Comparison of ENCODE assay signal across 8 cellular contexts in the genomic region with DNA sequence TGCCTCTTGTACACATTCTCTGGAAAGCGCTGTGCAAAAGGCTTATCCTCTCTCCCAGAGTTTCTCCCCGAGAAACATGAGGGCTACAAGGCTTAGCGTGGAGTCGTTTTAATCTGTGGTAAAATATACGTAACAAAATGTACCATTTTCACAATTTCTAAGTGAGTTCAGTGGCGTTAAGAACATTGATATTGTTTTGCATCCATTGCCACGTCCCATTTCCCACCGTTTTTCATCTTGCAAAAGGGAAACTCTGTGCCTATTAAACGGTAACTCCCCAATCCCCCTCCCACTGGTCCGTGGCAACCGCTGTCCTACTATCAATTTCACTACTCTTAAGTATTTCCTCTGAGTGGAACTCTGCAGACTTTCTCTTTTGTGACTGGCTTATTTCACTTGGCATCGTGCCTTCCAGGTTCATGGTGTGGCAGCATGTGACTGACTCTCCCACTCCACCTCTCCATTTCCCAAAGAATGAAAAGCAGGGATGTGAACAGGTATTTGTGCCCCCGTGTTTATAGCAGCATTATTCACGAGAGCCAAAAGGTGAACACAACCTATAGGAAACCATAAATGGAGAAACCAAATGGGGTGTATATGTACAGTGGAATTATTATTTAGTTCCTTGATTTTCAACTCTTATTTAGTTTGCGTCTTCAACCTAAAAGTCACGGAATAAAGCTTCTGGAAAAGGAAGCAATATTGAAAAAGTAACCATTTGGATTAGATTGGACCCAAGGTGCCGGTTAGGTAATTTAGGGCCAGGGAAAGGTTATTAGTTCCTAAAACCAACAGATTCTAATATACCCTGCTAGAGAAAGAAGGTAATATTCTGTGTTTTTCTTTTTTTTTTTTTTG. TPM values are rescaled to one million over a fixed set of nuclear protein-coding genes. Genes with fewer than 3 reads are reported as not detected.
DNase-seq lines count a peak whose midpoint lies in the region; ATAC-seq and TF ChIP-seq lines count a peak whose summit lies in the region.

No MANE protein-coding gene starts in this region.

- H4K20me1 ChIP-seq in Loucy (ENCODE audit: insufficient read depth, low read length, poor library complexity, severe bottlenecking) = peaks cover 27% of the 10 kb centered on the region

- POLR2A ChIA-PET in MCF 10A (lab: Yijun Ruan, JAX) = interaction anchor here (0.6 to 11.5 kb wide), 16 partner anchors 10 to 686 kb away, joined by 3 to 163 read pairs (median 4); a partner anchor contains a TSS

- peak overlapping the region; percentile 88 for H3K4me3 ChIP-seq in Loucy (ENCODE audit: low read length, poor library complexity, severe bottlenecking)
- peak overlapping the region; percentile 77 for H3K4me3 ChIP-seq in SJSA1

- H3K4me3 Mint-ChIP-seq in MCF 10A (ENCODE audit: unreplicated experiment) = peak overlapping the region; percentile 88

- DNase-seq in SJSA1 (ENCODE audit: low read depth in 1 of 2, low spot score in 2 of 2) (peak in 1 of 2 experiments; percentile 59), MCF 10A (ENCODE audit: unreplicated experiment) (peak; percentile 67), left kidney (ENCODE audit: low read depth, low spot score) (peak; percentile 77), omental fat pad (ENCODE audit: low spot score) (no peak)
- peak; percentile 36 for DNase-seq in stimulated activated CD4-positive, alpha-beta T cell treated with anti-CD3 and anti-CD28 coated beads, Interleukin-4, amount 100 ng/mL, for 1 hour

- H3K9me2 ChIP-seq in Loucy (replicated peaks; ENCODE audit: low read depth, low read length) = no peaks in the 10 kb centered on the region

- TSS peak; percentile 91 for BruUV-seq in MCF 10A (replicated peaks; lab: Mats Ljungman, UMichigan)

- peaks cover 24% of the 10 kb centered on the region for H3K4me1 Mint-ChIP-seq in MCF 10A (ENCODE audit: insufficient read depth, unreplicated experiment)

- H3K9me3 Mint-ChIP-seq in MCF 10A (ENCODE audit: unreplicated experiment) = no peaks in the 10 kb centered on the region

- H3K4me1 ChIP-seq in ES-I3 (ENCODE audit: insufficient read depth, low read length) (peaks cover 15% of the 10 kb centered on the region), Loucy (ENCODE audit: insufficient read depth, low read length, poor library complexity, severe bottlenecking) (peaks cover 39% of the 10 kb centered on the region), SJSA1 (replicated peaks) (peaks cover 25% of the 10 kb centered on the region)

- no peaks in the 10 kb centered on the region for H3K27me3 Mint-ChIP-seq in MCF 10A (ENCODE audit: insufficient read depth, unreplicated experiment)

- TF ChIP-seq CTCF in Loucy (conservative IDR thresholded peaks at IDR 0.05; ENCODE audit: low read length) (no peak), MCF 10A (IDR thresholded peaks at IDR 0.05; ENCODE audit: unreplicated experiment) (no peak), omental fat pad (IDR thresholded peaks at IDR 0.05) (no peak)

- H3K36me3 ChIP-seq in ES-I3 (ENCODE audit: insufficient read depth, low read length) (no peaks in the 10 kb centered on the region), Loucy (ENCODE audit: insufficient read depth, low read length) (no peaks in the 10 kb centered on the region), SJSA1 (peaks cover 4% of the 10 kb centered on the region; the same call in 1 of the 2 replicates)

- H3K27ac Mint-ChIP-seq in MCF 10A (ENCODE audit: low read depth, unreplicated experiment) = peak overlapping the region; percentile 94

- peak overlapping the region; percentile 61 for H2AFZ ChIP-seq in Loucy (ENCODE audit: low read length)

- H3K9ac ChIP-seq in ES-I3 (ENCODE audit: low read depth, low read length) = peak overlapping the region; percentile 73
- peak overlapping the region; percentile 99 for H3K9ac ChIP-seq in Loucy (ENCODE audit: low read depth, low read length, poor library complexity, severe bottlenecking)

- H3K27me3 ChIP-seq in Loucy (ENCODE audit: insufficient read depth, low read length, poor library complexity, severe bottlenecking) = no peaks in the 10 kb centered on the region
- H3K27me3 ChIP-seq in SJSA1 (replicated peaks) = no peaks in the 10 kb centered on the region

- peak overlapping the region; percentile 68 for H3K4me2 ChIP-seq in Loucy (ENCODE audit: low read depth, low read length, poor library complexity, severe bottlenecking)

- peak overlapping the region; percentile 92 for H3K27ac ChIP-seq in SJSA1

- H3K9me3 ChIP-seq in ES-I3 (ENCODE audit: control insufficient read depth, insufficient read depth, low read length) = no peaks in the 10 kb centered on the region
- no peaks in the 10 kb centered on the region for H3K9me3 ChIP-seq in Loucy (ENCODE audit: insufficient read depth, low read depth, low read length)
- no peaks in the 10 kb centered on the region for H3K9me3 ChIP-seq in SJSA1 (replicated peaks)

- no peak for ATAC-seq in HG02623 (IDR thresholded peaks at IDR 0.05; ENCODE audit: unreplicated experiment)
- no peak for ATAC-seq in omental fat pad (ENCODE audit: low FRiP score)

- CTCF ChIA-PET in MCF 10A (lab: Yijun Ruan, JAX) = interaction anchor here (0.6 to 1.2 kb wide), 5 partner anchors 8 to 311 kb away, joined by 3 to 4 read pairs (median 3); no protein-coding TSS in a partner anchor

- H3K36me3 Mint-ChIP-seq in MCF 10A (ENCODE audit: insufficient read depth, unreplicated experiment) = no peaks in the 10 kb centered on the region

- H3K79me2 ChIP-seq in Loucy (ENCODE audit: insufficient read depth, low read length) = peaks cover 45% of the 10 kb centered on the region

- no peaks in the 10 kb centered on the region for H3F3A ChIP-seq in Loucy (ENCODE audit: low read depth)

- intact Hi-C loops in MCF 10A (cut with micrococcal nuclease) = loop anchor here (2.0 to 10.0 kb wide), 4 partner anchors 36 to 161 kb away; no protein-coding TSS in a partner anchor

RNA-seq across cellular contexts. Expression of a gene that starts 1.1 kb away (rescaled TPM):
- total RNA-seq in SJSA1 (2014; rRNA removed; shearing (Covaris generic)) = 31.0 and 34.5 TPM in 2 replicates
- 52.2 and 62.9 TPM in 2 replicates for total RNA-seq in MCF 10A (2022)
- 10 to 100 TPM; 53.3 to 91.6 (median 69.7) TPM for total RNA-seq in omental fat pad

RNA-seq across cellular contexts. Expression of a gene that starts 29.2 kb away (rescaled TPM):
- not detected in 2 replicates for total RNA-seq in SJSA1 (2014; rRNA removed; shearing (Covaris generic))
- total RNA-seq in MCF 10A (2022) (not detected in 2 replicates), omental fat pad (not detected)
